1 cellular context compared by ENCODE assay signal in genomic region chr10:1240341-1240775, GRCh38.
TF ChIP-seq lines count a peak whose summit lies in the region.

No MANE protein-coding gene starts in this region.

TF ChIP-seq in SK-N-SH, 30 proteins besides CTCF, POLR2A, EP300 and RAD21 (continued from another document):
- no peak for TF ChIP-seq GABPA (IDR thresholded peaks at IDR 0.05; ENCODE audit: low read depth)
- no peak for TF ChIP-seq POLR2AphosphoS5 (IDR thresholded peaks at IDR 0.05; ENCODE audit: low read depth, low read length)
- TF ChIP-seq IRF3 (IDR thresholded peaks at IDR 0.05; ENCODE audit: low read depth, low read length), result no peak
